In the genomic region with DNA sequence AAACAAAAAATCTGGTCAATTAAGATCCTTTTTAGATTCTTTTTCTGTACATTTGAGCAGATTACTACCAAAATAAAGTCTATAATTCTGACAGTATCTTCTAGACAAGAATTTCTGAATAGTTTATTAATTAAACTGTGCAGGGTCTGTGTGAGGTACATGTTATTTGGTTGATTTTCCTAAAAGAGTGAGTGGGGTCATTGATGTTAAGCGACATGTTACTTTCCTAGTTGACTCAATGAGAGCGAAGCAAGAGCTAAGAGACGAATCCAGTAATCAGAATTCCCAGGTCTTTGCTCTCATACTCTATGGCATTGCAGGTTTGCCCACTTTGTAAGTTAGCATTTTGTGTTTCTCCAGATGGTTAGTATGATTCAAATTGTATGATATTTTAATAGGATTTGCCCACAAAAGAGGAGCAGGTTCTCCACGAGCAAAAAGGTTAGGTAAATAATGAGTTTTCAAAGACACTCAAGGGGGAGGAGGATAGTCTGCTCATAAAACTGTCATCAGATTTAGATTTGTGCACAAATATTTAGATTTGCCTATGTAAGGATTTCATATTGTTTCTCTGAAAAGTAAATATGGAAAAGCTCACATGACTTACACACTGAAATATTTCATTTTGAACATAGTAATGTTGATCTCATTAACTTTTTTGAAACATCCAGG, we compare ENCODE assay signal across 20 cellular contexts.
DNase-seq lines count a peak whose midpoint lies in the region; ATAC-seq and TF ChIP-seq lines count a peak whose summit lies in the region.
"Had no signal": no experiment of that assay in that cellular context is flagged by ENCODE, and none has a peak within 500 bp of the region (broad histone marks: within the 10 kb centered on the region; RNA-seq: fewer than 3 reads in every experiment).

No MANE protein-coding gene starts in this region.

- peaks cover 19% of the 10 kb centered on the region for H3K4me1 Mint-ChIP-seq in nephron progenitor cell
- H3K4me1 Mint-ChIP-seq: stimulated activated naive CD8-positive, alpha-beta T cell treated with anti-CD3 and anti-CD28 coated beads, Interleukin-15, amount 100 ng/mL, for 72 hours had no signal

- POLR2A ChIA-PET in HEK293 (lab: Yijun Ruan, JAX), result no interaction called here

- no peaks in the 10 kb centered on the region for H3K9me3 ChIP-seq in HEK293 (ENCODE audit: control insufficient read depth, insufficient read depth, low read depth, low read length)
- H3K9me3 ChIP-seq: BE2C, transverse colon had no signal

- ATAC-seq in HG03520 (IDR thresholded peaks at IDR 0.05; ENCODE audit: unreplicated experiment), result no peak
- ATAC-seq: stimulated activated naive CD8-positive, alpha-beta T cell treated with anti-CD3 and anti-CD28 coated beads, Interleukin-15, amount 100 ng/mL, for 72 hours had no signal

- CTCF ChIA-PET in HEK293 (lab: Yijun Ruan, JAX), result interaction anchor here (0.5 kb wide), 1 partner anchor 140 kb away, joined by 4 read pairs; no protein-coding TSS in a partner anchor

- no peaks in the 10 kb centered on the region for H3K9me3 Mint-ChIP-seq in nephron progenitor cell
- H3K9me3 Mint-ChIP-seq: activated CD4-positive, alpha-beta memory T cell treated with anti-CD3 and anti-CD28 coated beads for 36 hours; stimulated activated naive CD8-positive, alpha-beta T cell treated with anti-CD3 and anti-CD28 coated beads, Interleukin-15, amount 100 ng/mL, for 72 hours had no signal

- TF ChIP-seq CTCF in HEK293 (tag by site-specific recombination; IDR thresholded peaks at IDR 0.05) (no peak), nephron progenitor cell (IDR thresholded peaks at IDR 0.05) (no peak)

- H3K4me3 Mint-ChIP-seq in nephron progenitor cell, result no peak overlapping the region
- H3K4me3 Mint-ChIP-seq: activated CD4-positive, alpha-beta memory T cell treated with anti-CD3 and anti-CD28 coated beads for 36 hours; stimulated activated naive CD8-positive, alpha-beta T cell treated with anti-CD3 and anti-CD28 coated beads, Interleukin-15, amount 100 ng/mL, for 72 hours had no signal

- H3K27ac Mint-ChIP-seq in nephron progenitor cell, result peak overlapping the region; percentile 86
- H3K27ac Mint-ChIP-seq: activated CD4-positive, alpha-beta memory T cell treated with anti-CD3 and anti-CD28 coated beads for 36 hours; stimulated activated naive CD8-positive, alpha-beta T cell treated with anti-CD3 and anti-CD28 coated beads, Interleukin-15, amount 100 ng/mL, for 72 hours had no signal

- DNase-seq in DMS153 (lab: John Stamatoyannopoulos, UW) (peak; percentile 1), DMS153 treated with DMSO at 0.1 percent for 48 hours (lab: John Stamatoyannopoulos, UW; ENCODE audit: unreplicated experiment) (no peak), SHP77 treated with DMSO at 0.1 percent for 48 hours (lab: John Stamatoyannopoulos, UW) (peak; percentile 82), nephron progenitor cell (no peak), NCI-H2029 treated with DMSO at 0.1 percent for 48 hours (lab: John Stamatoyannopoulos, UW) (no peak), ecto neural progenitor cell (ENCODE audit: low spot score) (no peak)
- DNase-seq: activated CD4-positive, alpha-beta memory T cell treated with anti-CD3 and anti-CD28 coated beads for 36 hours; activated effector memory CD4-positive, alpha-beta T cell treated with anti-CD3 and anti-CD28 coated beads, Interleukin-2, amount 50 U/mL, for 16 hours; BE2C; brain microvascular endothelial cell; H7; NCI-H2107; stimulated activated naive CD8-positive, alpha-beta T cell treated with anti-CD3 and anti-CD28 coated beads, Interleukin-15, amount 100 ng/mL, for 72 hours; T-helper 9 cell; transverse colon had no signal

- no peak overlapping the region for H3K4me3 ChIP-seq in HEK293 (ENCODE audit: low read depth, low read length)
- H3K4me3 ChIP-seq: transverse colon had no signal

- H3K27ac ChIP-seq in HEK293 (ENCODE audit: extremely low read depth, low read depth, low read length), result no peak overlapping the region
- H3K27ac ChIP-seq: 22Rv1, brain microvascular endothelial cell, KMS-11, RWPE1, transverse colon had no signal

- peaks cover 53% of the 10 kb centered on the region for H3K36me3 Mint-ChIP-seq in nephron progenitor cell (ENCODE audit: low read depth)

- no peaks in the 10 kb centered on the region for H3K36me3 ChIP-seq in HEK293 (ENCODE audit: control insufficient read depth in 2 of 2, insufficient read depth in 1 of 2, low read length in 2 of 2)
- H3K36me3 ChIP-seq: BE2C, brain microvascular endothelial cell, transverse colon had no signal

- peaks cover 5% of the 10 kb centered on the region for H3K4me1 ChIP-seq in HEK293 (ENCODE audit: control insufficient read depth, insufficient read depth, low read length)

- H3K27me3 Mint-ChIP-seq in nephron progenitor cell (ENCODE audit: low read depth, poor library complexity), result no peaks in the 10 kb centered on the region
- H3K27me3 Mint-ChIP-seq: activated CD4-positive, alpha-beta memory T cell treated with anti-CD3 and anti-CD28 coated beads for 36 hours; stimulated activated naive CD8-positive, alpha-beta T cell treated with anti-CD3 and anti-CD28 coated beads, Interleukin-15, amount 100 ng/mL, for 72 hours had no signal

TF ChIP-seq in HEK293, 187 proteins besides CTCF, POLR2A, EP300 and RAD21:
- TF ChIP-seq ZNF155 (tag by site-specific recombination; IDR thresholded peaks at IDR 0.05) (no peak), ZBTB8A (tag by site-specific recombination; IDR thresholded peaks at IDR 0.05) (no peak)
- TF ChIP-seq, protein P1, sequence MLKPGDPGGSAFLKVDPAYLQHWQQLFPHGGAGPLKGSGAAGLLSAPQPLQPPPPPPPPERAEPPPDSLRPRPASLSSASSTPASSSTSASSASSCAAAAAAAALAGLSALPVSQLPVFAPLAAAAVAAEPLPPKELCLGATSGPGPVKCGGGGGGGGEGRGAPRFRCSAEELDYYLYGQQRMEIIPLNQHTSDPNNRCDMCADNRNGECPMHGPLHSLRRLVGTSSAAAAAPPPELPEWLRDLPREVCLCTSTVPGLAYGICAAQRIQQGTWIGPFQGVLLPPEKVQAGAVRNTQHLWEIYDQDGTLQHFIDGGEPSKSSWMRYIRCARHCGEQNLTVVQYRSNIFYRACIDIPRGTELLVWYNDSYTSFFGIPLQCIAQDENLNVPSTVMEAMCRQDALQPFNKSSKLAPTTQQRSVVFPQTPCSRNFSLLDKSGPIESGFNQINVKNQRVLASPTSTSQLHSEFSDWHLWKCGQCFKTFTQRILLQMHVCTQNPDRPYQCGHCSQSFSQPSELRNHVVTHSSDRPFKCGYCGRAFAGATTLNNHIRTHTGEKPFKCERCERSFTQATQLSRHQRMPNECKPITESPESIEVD (tag by site-specific recombination; IDR thresholded peaks at IDR 0.05), result peak; percentile 35; the same call in 1 of the 2 replicates

Comparison
In these comparisons a context has a peak if more than half of its experiments do, and no peak if none do; other contexts are left out.
1. DNase-seq: peak in DMS153 (single experiment) and SHP77 treated with DMSO at 0.1 percent for 48 hours (single experiment); none in DMS153 treated with DMSO at 0.1 percent for 48 hours (single experiment), nephron progenitor cell (single experiment), NCI-H2029 treated with DMSO at 0.1 percent for 48 hours (single experiment) and ecto neural progenitor cell (single experiment).